ENCODE assay signal across 8 cellular contexts in the genomic region with DNA sequence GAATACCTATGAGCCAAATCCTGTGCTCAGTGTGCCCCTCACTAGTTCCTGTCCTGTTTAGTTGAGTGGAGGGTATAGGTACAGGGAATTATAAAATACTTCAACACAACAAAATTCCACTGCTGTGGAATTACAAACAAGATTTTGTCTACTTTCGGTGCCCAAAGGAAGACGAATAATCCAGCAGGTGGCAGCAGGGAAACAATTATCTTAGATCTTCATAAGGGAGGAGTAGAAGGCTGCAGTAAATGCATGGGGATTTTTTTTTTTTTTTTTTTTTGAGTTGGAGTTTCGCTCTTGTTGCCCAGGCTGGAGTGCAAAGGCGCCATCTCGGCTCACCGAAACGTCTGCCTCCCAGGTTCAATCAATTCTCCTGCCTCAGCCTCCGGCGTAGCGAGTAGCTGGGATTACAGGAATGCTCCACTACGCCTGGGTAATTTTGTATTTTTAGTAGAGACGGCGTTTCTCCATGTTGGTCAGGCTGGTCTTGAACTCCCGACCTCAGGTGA. TPM values are rescaled to one million over a fixed set of nuclear protein-coding genes. Genes with fewer than 3 reads are reported as not detected.
DNase-seq lines count a peak whose midpoint lies in the region; ATAC-seq and TF ChIP-seq lines count a peak whose summit lies in the region.

No MANE protein-coding gene starts in this region.

- no TSS peak for BruUV-seq in A673 (replicated peaks; lab: Mats Ljungman, UMichigan)

- H3K27ac Mint-ChIP-seq in GM23338 = 0 out of 2 replicates have a peak overlapping the region, but pooled peaks have one; percentile 13
- H3K27ac Mint-ChIP-seq in stimulated activated memory B cell treated with anti-CD40 and anti-IgM and Interleukin-4, amounts not matched to agents 10 μg/mL and 1 μg/mL and 100 μg/mL, for 72 hours = no peak overlapping the region

- H3K9me2 ChIP-seq in GM23338 (ENCODE audit: insufficient read depth) = no peaks in the 10 kb centered on the region

- peaks cover 13% of the 10 kb centered on the region for H3K27me3 Mint-ChIP-seq in GM23338 (ENCODE audit: insufficient read depth, low read depth, poor library complexity)
- no peaks in the 10 kb centered on the region for H3K27me3 Mint-ChIP-seq in stimulated activated memory B cell treated with anti-CD40 and anti-IgM and Interleukin-4, amounts not matched to agents 10 μg/mL and 1 μg/mL and 100 μg/mL, for 72 hours

- 0 out of 2 replicates have a peak, but pooled peaks cover 7% of the 10 kb centered on the region for H3F3A ChIP-seq in GM23338 (replicated peaks; ENCODE audit: low read depth)

- no peaks in the 10 kb centered on the region for H3K9me3 Mint-ChIP-seq in GM23338
- H3K9me3 Mint-ChIP-seq in stimulated activated memory B cell treated with anti-CD40 and anti-IgM and Interleukin-4, amounts not matched to agents 10 μg/mL and 1 μg/mL and 100 μg/mL, for 72 hours = no peaks in the 10 kb centered on the region

- H3K36me3 Mint-ChIP-seq in GM23338 (ENCODE audit: low read depth) = peaks cover 12% of the 10 kb centered on the region
- peaks cover 19% of the 10 kb centered on the region for H3K36me3 Mint-ChIP-seq in stimulated activated memory B cell treated with anti-CD40 and anti-IgM and Interleukin-4, amounts not matched to agents 10 μg/mL and 1 μg/mL and 100 μg/mL, for 72 hours

- CTCF ChIA-PET in A673 (lab: Charles Lee) = interaction anchor here (0.7 kb wide), 1 partner anchor 56 kb away, joined by 3 read pairs; no protein-coding TSS in a partner anchor

- H4K20me1 ChIP-seq in GM23338 (replicated peaks; ENCODE audit: insufficient read depth) = peaks cover 13% of the 10 kb centered on the region

- H3K9me3 ChIP-seq in A673 (ENCODE audit: low read depth, low read length, poor library complexity, severe bottlenecking) = no peaks in the 10 kb centered on the region

- H3K79me2 ChIP-seq in GM23338 (replicated peaks; ENCODE audit: insufficient read depth) = peaks cover 29% of the 10 kb centered on the region

- peak; percentile 17 for ATAC-seq in GM23338
- peak; percentile 50 for ATAC-seq in stimulated activated memory B cell treated with anti-CD40 and anti-IgM and Interleukin-4, amounts not matched to agents 10 μg/mL and 1 μg/mL and 100 μg/mL, for 72 hours
- no peak for ATAC-seq in GM19351 (IDR thresholded peaks at IDR 0.05; ENCODE audit: unreplicated experiment)

- H3K4me2 ChIP-seq in GM23338 = no peak overlapping the region

- intact Hi-C loops in A673 (cut with micrococcal nuclease; ENCODE audit: unreplicated experiment) (loop anchor here (1.0 kb wide), 1 partner anchor 145 kb away; no protein-coding TSS in a partner anchor), dorsolateral prefrontal cortex (cut with DNase I) (loop anchor here (1.0 to 10.0 kb wide), 6 partner anchors 58 to 541 kb away; partner anchors contain the start of genes PSMB4 (in 2 of the 2), PSMD4 (in 1 of the 2) and RFX5 (in 1 of the 2))

- TF ChIP-seq CTCF in A673 (conservative IDR thresholded peaks at IDR 0.05; ENCODE audit: low read depth, low read length) (peak; percentile 75), GM23338 (conservative IDR thresholded peaks at IDR 0.05; ENCODE audit: low read depth in 2 of 2) (peak; percentile 58 to 65), WI38 (IDR thresholded peaks at IDR 0.05; ENCODE audit: low read depth, low read length) (peak; percentile 13; the same call in 1 of the 2 replicates), dorsolateral prefrontal cortex (IDR thresholded peaks at IDR 0.05 in 54 of 56, conservative IDR thresholded peaks at IDR 0.05 in 2 of 56; ENCODE audit: low read depth in 1 of 56, partially characterized antibody in 56 of 56) (peak; percentile 44 to 78 (median 66))

- H3K27ac ChIP-seq in A673 (ENCODE audit: low read depth, low read length, poor library complexity, severe bottlenecking) (peak overlapping the region; percentile 67), GM23338 (ENCODE audit: low read depth) (peak overlapping the region; percentile 69), dorsolateral prefrontal cortex (peak overlapping the region in 41 of 59 donors; percentile 3 to 72 (median 51))

- POLR2A ChIA-PET in A673 (lab: Charles Lee; ENCODE audit: low non-redundant PET) = no interaction called here

- H3K36me3 ChIP-seq in A673 (ENCODE audit: insufficient read depth, low read length, poor library complexity, severe bottlenecking) (no peaks in the 10 kb centered on the region), GM23338 (ENCODE audit: insufficient read depth) (no peaks in the 10 kb centered on the region)

- peak; percentile 95 for DNase-seq in A673 (ENCODE audit: low spot score)
- peak; percentile 77 for DNase-seq in GM23338 (ENCODE audit: low spot score)
- DNase-seq in NCI-H345 treated with DMSO at 0.1 percent for 48 hours (lab: John Stamatoyannopoulos, UW; ENCODE audit: unreplicated experiment) = peak; percentile 97
- peak in 6 of 10 donors; percentile 42 to 82 (median 60) for DNase-seq in dorsolateral prefrontal cortex
- DNase-seq in lung microvascular endothelial cell (ENCODE audit: low read depth in 2 of 2) = peak; percentile 89

- H2AFZ ChIP-seq in GM23338 = no peak overlapping the region

- H3K4me3 ChIP-seq in A673 (ENCODE audit: low read depth, low read length, poor library complexity, severe bottlenecking) (peak overlapping the region; percentile 45), GM23338 (no peak overlapping the region), WI38 (ENCODE audit: low read depth, low read length) (no peak overlapping the region), dorsolateral prefrontal cortex (peak overlapping the region in 45 of 59 donors; percentile 0 to 48 (median 27))

- peak overlapping the region; percentile 26; the same call in 1 of the 3 replicates for H3K4me3 Mint-ChIP-seq in GM23338
- peak overlapping the region; percentile 68 for H3K4me3 Mint-ChIP-seq in stimulated activated memory B cell treated with anti-CD40 and anti-IgM and Interleukin-4, amounts not matched to agents 10 μg/mL and 1 μg/mL and 100 μg/mL, for 72 hours

- peaks cover 16% of the 10 kb centered on the region; the same call in 2 of the 3 replicates for H3K4me1 Mint-ChIP-seq in GM23338
- H3K4me1 Mint-ChIP-seq in stimulated activated memory B cell treated with anti-CD40 and anti-IgM and Interleukin-4, amounts not matched to agents 10 μg/mL and 1 μg/mL and 100 μg/mL, for 72 hours = peaks cover 34% of the 10 kb centered on the region

- H3K4me1 ChIP-seq in A673 (ENCODE audit: insufficient read depth, low read length, poor library complexity, severe bottlenecking) (no peaks in the 10 kb centered on the region), GM23338 (ENCODE audit: insufficient read depth) (peaks cover 6% of the 10 kb centered on the region)

- no peaks in the 10 kb centered on the region for H3K27me3 ChIP-seq in A673 (replicated peaks; ENCODE audit: insufficient read depth, low read depth, low read length, poor library complexity)
- no peaks in the 10 kb centered on the region for H3K27me3 ChIP-seq in GM23338 (ENCODE audit: insufficient read depth)
- no peaks in the 10 kb centered on the region for H3K27me3 ChIP-seq in dorsolateral prefrontal cortex

RNA-seq across cellular contexts. Expression of gene PIP5K1A, which starts 2.0 kb away (rescaled TPM):
- total RNA-seq in A673 (2021) = 109 and 115 TPM in 2 replicates
- 61.4 and 63.3 TPM in 2 replicates for total RNA-seq in GM23338 (2014; rRNA removed; shearing (Covaris generic))
- polyA plus RNA-seq in GM23338 (2016; fragmentation: Nextera tagmentation; extraction: Ambion mirVana) = 23.2 and 31.4 TPM in 2 replicates
- total RNA-seq in dorsolateral prefrontal cortex = 10 to 100 TPM; 43.8 to 76.6 (median 61.3) TPM
- 30.1 and 39.1 TPM in 2 replicates for total RNA-seq in lung microvascular endothelial cell

RNA-seq across cellular contexts. Expression of gene VPS72, which starts 6.3 kb away (rescaled TPM):
- total RNA-seq in A673 (2021) (113 and 114 TPM in 2 replicates), dorsolateral prefrontal cortex (10 to 100 TPM; 29.6 to 76.5 (median 50.5) TPM), lung microvascular endothelial cell (33.6 and 40.5 TPM in 2 replicates)
- 60.2 and 64.0 TPM in 2 replicates for total RNA-seq in GM23338 (2014; rRNA removed; shearing (Covaris generic))
- polyA plus RNA-seq in GM23338 (2016; fragmentation: Nextera tagmentation; extraction: Ambion mirVana) = 90.3 and 95.3 TPM in 2 replicates

RNA-seq across cellular contexts. Expression of gene TMOD4, which starts 20.6 kb away (rescaled TPM):
- 1.4 and 2.8 TPM in 2 replicates for total RNA-seq in A673 (2021)
- total RNA-seq in GM23338 (2014; rRNA removed; shearing (Covaris generic)) = 1.3 TPM in 1 of 2 replicates, not detected in the other
- not detected in 2 replicates for polyA plus RNA-seq in GM23338 (2016; fragmentation: Nextera tagmentation; extraction: Ambion mirVana)
- total RNA-seq in dorsolateral prefrontal cortex = 1 to 10 TPM in 27 of 120 experiments, under 1 TPM in 7, not detected in 86; 0.60 to 2.8 (median 1.3) TPM
- not detected in 2 replicates for total RNA-seq in lung microvascular endothelial cell

RNA-seq across cellular contexts. Expression of gene SCNM1, which starts 30.4 kb away (rescaled TPM):
- total RNA-seq in A673 (2021) (57.5 and 59.6 TPM in 2 replicates), dorsolateral prefrontal cortex (10 to 100 TPM; 20.8 to 38.5 (median 28.7) TPM), lung microvascular endothelial cell (16.3 and 26.8 TPM in 2 replicates)
- 26.3 and 27.1 TPM in 2 replicates for total RNA-seq in GM23338 (2014; rRNA removed; shearing (Covaris generic))
- 88.9 and 92.3 TPM in 2 replicates for polyA plus RNA-seq in GM23338 (2016; fragmentation: Nextera tagmentation; extraction: Ambion mirVana)

RNA-seq across cellular contexts. Expression of gene LYSMD1, which starts 30.6 kb away (rescaled TPM):
- 7.7 and 8.1 TPM in 2 replicates for total RNA-seq in A673 (2021)
- 5.7 and 6.4 TPM in 2 replicates for total RNA-seq in GM23338 (2014; rRNA removed; shearing (Covaris generic))
- 3.6 and 4.0 TPM in 2 replicates for polyA plus RNA-seq in GM23338 (2016; fragmentation: Nextera tagmentation; extraction: Ambion mirVana)
- total RNA-seq in dorsolateral prefrontal cortex = 10 to 100 TPM; 11.8 to 24.4 (median 17.1) TPM
- 2.0 and 5.0 TPM in 2 replicates for total RNA-seq in lung microvascular endothelial cell

Comparison
In these comparisons a context has a peak if more than half of its experiments do, and no peak if none do; other contexts are left out.
1. H3K4me3 ChIP-seq: peak in A673 (single experiment) and dorsolateral prefrontal cortex (45 of 59); none in GM23338 (single experiment) and WI38 (single experiment).
2. CTCF ChIP-seq: peak in every context shown above with its lines; median percentile 75 in A673; 66 in dorsolateral prefrontal cortex; 62 in GM23338; 13 in WI38.
3. Peak in every context shown above with its lines, with median percentiles within 50 percentile points of each other: DNase-seq and H3K27ac ChIP-seq.